14 cellular contexts compared by ENCODE assay signal in genomic region chr10:6044651-6045599, GRCh38. TPM values are rescaled to one million over a fixed set of nuclear protein-coding genes. Genes with fewer than 3 reads are reported as not detected.
DNase-seq lines count a peak whose midpoint lies in the region; ATAC-seq, FAIRE-seq and TF ChIP-seq lines count a peak whose summit lies in the region.
"Had no signal": no experiment of that assay in that cellular context is flagged by ENCODE, and none has a peak within 500 bp of the region (broad histone marks: within the 10 kb centered on the region; RNA-seq: fewer than 3 reads in every experiment).

No MANE protein-coding gene starts in this region.

- no peak for FAIRE-seq in GM12878 (lab: Jason Lieb, UNC)
- FAIRE-seq: D721Med, endothelial cell of umbilical vein, islet of Langerhans had no signal

- SMC1A ChIA-PET in GM12878 (lab: Charles Lee; ENCODE audit: uncharacterized antibody, unreplicated experiment) = interaction anchor here (0.7 to 7.1 kb wide), 8 partner anchors 11 to 42 kb away, joined by 3 to 53 read pairs (median 4); no protein-coding TSS in a partner anchor

- peak overlapping the region; percentile 5 for H2AFZ ChIP-seq in GM12878 (ENCODE audit: control insufficient read depth, low read depth, low read length)

- no peaks in the 10 kb centered on the region for H3K79me2 ChIP-seq in GM12878 (ENCODE audit: control insufficient read depth, insufficient read depth, low read length)

- WGBS in GM12878 (ENCODE audit: insufficient coverage, insufficient replicate concordance, low lambda C conversion rate, missing lambda C conversion rate) = 13% methylated on average over 10 of the region's 10 CpGs

- H3K4me3 Mint-ChIP-seq in Calu3 (ENCODE audit: low read depth, unreplicated experiment) = no peak overlapping the region

- peak; percentile 71 to 72 for DNase-seq in Kasumi-1 (lab: John Stamatoyannopoulos, UW)
- DNase-seq in GM12878 (ENCODE audit: low read depth, low spot score) = no peak
- no peak for DNase-seq in omental fat pad (ENCODE audit: low spot score)
- DNase-seq in AG20443 (ENCODE audit: low spot score) = no peak
- no peak for DNase-seq in HuH-7.5 (ENCODE audit: low spot score)
- no peak for DNase-seq in Calu3
- DNase-seq: MM.1S, psoas muscle had no signal

- RAD21 ChIA-PET in GM12878 (lab: Charles Lee; ENCODE audit: unreplicated experiment) = interaction anchor here (0.9 to 1.7 kb wide), 7 partner anchors 9 to 74 kb away, joined by 3 to 8 read pairs (median 4); no protein-coding TSS in a partner anchor

- CTCF ChIA-PET in GM12878 (lab: Yijun Ruan, JAX) = interaction anchor here (0.6 to 10.2 kb wide), 5 partner anchors 11 to 95 kb away, joined by 3 to 95 read pairs (median 10); no protein-coding TSS in a partner anchor
- CTCF ChIA-PET in Calu3 (lab: Charles Lee) = no interaction called here

- H3K4me1 Mint-ChIP-seq in Calu3 (ENCODE audit: low read depth, unreplicated experiment) = no peaks in the 10 kb centered on the region

- H3K4me2 ChIP-seq in BLaER1 treated with 17β-estradiol and CSF1 and Interleukin-3, amounts not matched to agents 10 nM and 100 nM = peak overlapping the region; percentile 66 to 93 (median 86)
- peak overlapping the region; percentile 75 for H3K4me2 ChIP-seq in GM12878 (ENCODE audit: control insufficient read depth, insufficient read depth)

- peak; percentile 38 for ATAC-seq in GM18868 (IDR thresholded peaks at IDR 0.05; ENCODE audit: unreplicated experiment)
- ATAC-seq in GM12878 = peak; percentile 73
- no peak for ATAC-seq in omental fat pad (ENCODE audit: low FRiP score)
- ATAC-seq: psoas muscle, Right ventricle myocardium inferior had no signal

- H3K27ac ChIP-seq in BLaER1 treated with 17β-estradiol and CSF1 and Interleukin-3, amounts not matched to agents 10 nM and 100 nM = peak overlapping the region in 10 of 11 experiments; percentile 1 to 56 (median 34); a peak in 14 of 22 replicates
- no peak overlapping the region; the same call in 1 of the 2 replicates for H3K27ac ChIP-seq in GM12878 (ENCODE audit: control insufficient read depth, insufficient read depth)
- H3K27ac ChIP-seq: psoas muscle had no signal

- H3K4me3 ChIP-seq in BLaER1 treated with 17β-estradiol and CSF1 and Interleukin-3, amounts not matched to agents 10 nM and 100 nM = peak overlapping the region in 7 of 10 experiments; percentile 4 to 27 (median 13); a peak in 9 of 20 replicates
- H3K4me3 ChIP-seq in GM12878 = peak overlapping the region; percentile 9; the same call in 1 of the 2 replicates
- H3K4me3 ChIP-seq: psoas muscle had no signal

- H3K27ac Mint-ChIP-seq in Calu3 (ENCODE audit: unreplicated experiment) = no peak overlapping the region

- intact Hi-C loops in GM12878 (cut with micrococcal nuclease; ENCODE audit: unreplicated experiment) (no loop called here), Calu3 (cut with micrococcal nuclease; ENCODE audit: unreplicated experiment) (no loop called here)

- H3K9ac ChIP-seq in BLaER1 treated with 17β-estradiol and CSF1 and Interleukin-3, amounts not matched to agents 10 nM and 100 nM = peak overlapping the region in 6 of 11 experiments; percentile 15 to 42 (median 20); a peak in 7 of 22 replicates
- H3K9ac ChIP-seq in GM12878 (ENCODE audit: control insufficient read depth, insufficient read depth, low read length) = no peak overlapping the region

- TF ChIP-seq CTCF in GM12878 (IDR thresholded peaks at IDR 0.05 in 2 of 3, conservative IDR thresholded peaks at IDR 0.05 in 1 of 3; ENCODE audit: control insufficient read depth in 2 of 3, extremely low read depth in 1 of 3, insufficient read depth in 1 of 3, low read depth in 3 of 3, low read length in 3 of 3) (no peak), omental fat pad (IDR thresholded peaks at IDR 0.05) (no peak), Calu3 (IDR thresholded peaks at IDR 0.05; ENCODE audit: unreplicated experiment) (no peak)

- no peaks in the 10 kb centered on the region for H3K36me3 Mint-ChIP-seq in Calu3 (ENCODE audit: insufficient read depth, unreplicated experiment)

- peak in 1 of 2 experiments; percentile 74; a peak in 2 of 4 replicates for TF ChIP-seq EP300 in GM12878 (IDR thresholded peaks at IDR 0.05; ENCODE audit: borderline replicate concordance in 1 of 2, control insufficient read depth in 1 of 2, low read depth in 2 of 2, low read length in 2 of 2)

- H3K9me3 ChIP-seq in BLaER1 treated with 17β-estradiol and CSF1 and Interleukin-3, amounts not matched to agents 10 nM and 100 nM (replicated peaks in 1 of 11) = peaks cover 0 to 7% (median 3%) of the 10 kb centered on the region in 11 experiments; a peak in 10 of 22 replicates
- H3K9me3 ChIP-seq in GM12878 (replicated peaks; ENCODE audit: control insufficient read depth, insufficient read depth, low read length) = no peaks in the 10 kb centered on the region
- H3K9me3 ChIP-seq: psoas muscle had no signal

- peaks cover 40 to 62% (median 58%) of the 10 kb centered on the region in 10 experiments for H3K4me1 ChIP-seq in BLaER1 treated with 17β-estradiol and CSF1 and Interleukin-3, amounts not matched to agents 10 nM and 100 nM
- peaks cover 39% of the 10 kb centered on the region for H3K4me1 ChIP-seq in GM12878 (ENCODE audit: control insufficient read depth, insufficient read depth, low read length)
- H3K4me1 ChIP-seq: psoas muscle had no signal

- POLR2A ChIA-PET in GM12878 (lab: Charles Lee) = interaction anchor here (0.5 to 1.1 kb wide), 3 partner anchors 12 to 391 kb away, joined by 3 to 7 read pairs (median 5); no protein-coding TSS in a partner anchor

- in situ Hi-C loops in GM12878 (cut with MboI) = no loop called here

- H3K27me3 ChIP-seq in BLaER1 treated with 17β-estradiol and CSF1 and Interleukin-3, amounts not matched to agents 10 nM and 100 nM = no peaks in the 10 kb centered on the region
- H3K27me3 ChIP-seq in GM12878 (replicated peaks in 1 of 2; ENCODE audit: control insufficient read depth in 2 of 2, insufficient read depth in 2 of 2, low read length in 1 of 2) = no peaks in the 10 kb centered on the region

- TF ChIP-seq RAD21 in GM12878 (IDR thresholded peaks at IDR 0.05; ENCODE audit: insufficient read depth, low read depth, low read length) = no peak

- BruUV-seq in GM12878 (replicated peaks; lab: Mats Ljungman, UMichigan) = no TSS peak
- BruUV-seq in Calu3 (replicated peaks; lab: Mats Ljungman, UMichigan) = no TSS peak

- H3K27me3 Mint-ChIP-seq in Calu3 (ENCODE audit: unreplicated experiment) = peaks cover 76% of the 10 kb centered on the region

- TF ChIP-seq POLR2A in GM12878 (IDR thresholded peaks at IDR 0.05; ENCODE audit: low read depth, low read length) = no peak

- no peaks in the 10 kb centered on the region for H3K9me3 Mint-ChIP-seq in Calu3 (ENCODE audit: low read depth, unreplicated experiment)

- H4K20me1 ChIP-seq in BLaER1 treated with 17β-estradiol and CSF1 and Interleukin-3, amounts not matched to agents 10 nM and 100 nM = peaks cover 0 to 41% (median 0%) of the 10 kb centered on the region in 11 experiments; a peak in 2 of 22 replicates
- H4K20me1 ChIP-seq in GM12878 (ENCODE audit: control insufficient read depth, insufficient read depth) = no peaks in the 10 kb centered on the region

- H3K36me3 ChIP-seq in BLaER1 treated with 17β-estradiol and CSF1 and Interleukin-3, amounts not matched to agents 10 nM and 100 nM = peaks cover 0 to 5% (median 0%) of the 10 kb centered on the region in 11 experiments; a peak in 1 of 22 replicates
- no peaks in the 10 kb centered on the region; a peak in 1 of 4 replicates for H3K36me3 ChIP-seq in GM12878 (ENCODE audit: control insufficient read depth in 2 of 2, insufficient read depth in 2 of 2, low read length in 1 of 2)

TF ChIP-seq in GM12878, 131 proteins besides CTCF, POLR2A, EP300 and RAD21 (continues in another document):
- TF ChIP-seq NR2F1 (conservative IDR thresholded peaks at IDR 0.05) = peak; percentile 55
- TF ChIP-seq BRCA1 (IDR thresholded peaks at IDR 0.05; ENCODE audit: low read depth, low read length) = no peak

RNA-seq across cellular contexts. Expression of gene IL2RA, which starts 17.2 kb away (rescaled TPM):
- 4.9 and 10.7 TPM in 2 replicates for total RNA-seq in GM12878 (2013; cell fraction: nucleolus; rRNA removed)
- total RNA-seq in GM12878 (2014; rRNA removed) = 3.4 and 4.0 TPM in 2 replicates
- total RNA-seq in GM12878 (2014; rRNA removed; fragmentation: Illumina TruSeq; extraction: Trizol) = 5.0 and 5.3 TPM in 2 replicates
- 5.0 and 5.3 TPM in 2 replicates for total RNA-seq in GM12878 (2021)
- polyA plus RNA-seq in GM12878 (2011; ENCODE audit: low read depth) = 0.97 TPM
- polyA plus RNA-seq in GM12878 (2011; rRNA removed) = 2.2 and 2.4 TPM in 2 replicates
- polyA plus RNA-seq in GM12878 (2011; cell fraction: cytosol; rRNA removed) = 1.2 TPM in 2 replicates
- 0.80 and 1.1 TPM in 2 replicates for polyA plus RNA-seq in GM12878 (2011; cell fraction: nucleus; rRNA removed)
- polyA plus RNA-seq in GM12878 (2012) = 1.3 and 2.2 TPM in 2 replicates
- polyA plus RNA-seq in GM12878 (2014; fragmentation: Illumina TruSeq; extraction: Trizol) = 5.6 and 6.0 TPM in 2 replicates
- 1 to 10 TPM; 3.3 to 5.1 TPM for polyA plus RNA-seq in GM12878 (2014; fragmentation: Nextera tagmentation; extraction: Ambion mirVana)
- polyA plus RNA-seq in GM12878 (2014; rRNA removed) = 3.4 and 3.9 TPM in 2 replicates
- 1 to 10 TPM; 4.8 to 5.7 TPM for polyA plus RNA-seq in GM12878 (2016; fragmentation: Nextera tagmentation; extraction: Ambion mirVana)
- polyA minus RNA-seq in GM12878 (2011; rRNA and poly(A)+ RNA removed) = 1.0 and 1.1 TPM in 2 replicates
- polyA minus RNA-seq in GM12878 (2011; cell fraction: cytosol; rRNA and poly(A)+ RNA removed) = not detected in 2 replicates
- 0.77 and 1.2 TPM in 2 replicates for polyA minus RNA-seq in GM12878 (2011; cell fraction: nucleus; rRNA and poly(A)+ RNA removed)
- 10 to 100 TPM in 1 of 4 donors, 1 to 10 TPM in 2, under 1 TPM in 1; 0.69 to 25.0 (median 7.1) TPM for total RNA-seq in omental fat pad
- total RNA-seq in Calu3 (2022) = not detected in 2 replicates
- total RNA-seq: endothelial cell of umbilical vein had no signal
- polyA plus RNA-seq: endothelial cell of umbilical vein had no signal

RNA-seq across cellular contexts. Expression of gene RBM17, which starts 43.9 kb away (rescaled TPM):
- 136 and 141 TPM in 2 replicates for total RNA-seq in GM12878 (2013; cell fraction: nucleolus; rRNA removed)
- total RNA-seq in GM12878 (2014; rRNA removed) = 38.3 and 49.0 TPM in 2 replicates
- total RNA-seq in GM12878 (2014; rRNA removed; fragmentation: Illumina TruSeq; extraction: Trizol) = 85.7 and 94.1 TPM in 2 replicates
- total RNA-seq in GM12878 (2021) = 101 and 106 TPM in 2 replicates
- 52.6 TPM for polyA plus RNA-seq in GM12878 (2011; ENCODE audit: low read depth)
- 64.5 and 65.3 TPM in 2 replicates for polyA plus RNA-seq in GM12878 (2011; rRNA removed)
- polyA plus RNA-seq in GM12878 (2011; cell fraction: cytosol; rRNA removed) = 33.5 and 38.9 TPM in 2 replicates
- polyA plus RNA-seq in GM12878 (2011; cell fraction: nucleus; rRNA removed) = 130 and 190 TPM in 2 replicates
- 73.3 and 80.2 TPM in 2 replicates for polyA plus RNA-seq in GM12878 (2012)
- 156 and 160 TPM in 2 replicates for polyA plus RNA-seq in GM12878 (2014; fragmentation: Illumina TruSeq; extraction: Trizol)
- 10 to 100 TPM; 28.4 to 45.0 TPM for polyA plus RNA-seq in GM12878 (2014; fragmentation: Nextera tagmentation; extraction: Ambion mirVana)
- polyA plus RNA-seq in GM12878 (2014; rRNA removed) = 79.9 and 82.1 TPM in 2 replicates
- 100 to 1,000 TPM; 177 to 181 TPM for polyA plus RNA-seq in GM12878 (2016; fragmentation: Nextera tagmentation; extraction: Ambion mirVana)
- polyA minus RNA-seq in GM12878 (2011; rRNA and poly(A)+ RNA removed) = 22.5 and 26.1 TPM in 2 replicates
- polyA minus RNA-seq in GM12878 (2011; cell fraction: cytosol; rRNA and poly(A)+ RNA removed) = 11.8 and 17.6 TPM in 2 replicates
- 19.2 and 28.1 TPM in 2 replicates for polyA minus RNA-seq in GM12878 (2011; cell fraction: nucleus; rRNA and poly(A)+ RNA removed)
- 10 to 100 TPM; 58.2 to 97.9 (median 80.0) TPM for total RNA-seq in omental fat pad
- total RNA-seq in Calu3 (2022) = 133 and 139 TPM in 2 replicates

Comparison
In these comparisons a context has a peak if more than half of its experiments do, and no peak if none do; other contexts are left out.
1. DNase-seq: peak in Kasumi-1 (2 of 2); none in GM12878 (single experiment), omental fat pad (single experiment), AG20443 (single experiment), HuH-7.5 (single experiment) and Calu3 (single experiment).